ENCODE assay signal across 23 cellular contexts in the genomic region with DNA sequence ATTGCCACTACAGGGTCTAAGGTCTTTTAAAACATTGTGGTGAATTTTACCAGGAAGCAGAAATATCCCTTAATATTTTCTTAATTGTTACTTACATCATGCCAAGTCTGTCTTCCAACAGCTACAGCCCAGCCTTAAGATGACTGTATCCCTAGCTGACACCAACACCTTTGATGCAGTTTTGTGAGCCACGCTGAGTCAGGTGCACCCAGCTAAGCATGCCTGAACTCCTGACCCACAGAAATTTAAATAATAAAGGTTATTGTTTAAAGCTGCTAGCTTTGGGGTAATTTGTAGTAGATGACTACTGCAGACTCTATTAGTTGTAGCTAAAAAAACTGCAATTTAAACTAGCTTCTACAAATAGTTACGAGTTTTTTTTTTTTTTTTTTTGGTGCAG.
DNase-seq lines count a peak whose midpoint lies in the region; TF ChIP-seq lines count a peak whose summit lies in the region.
"Had no signal": no experiment of that assay in that cellular context is flagged by ENCODE, and none has a peak within 500 bp of the region (broad histone marks: within the 10 kb centered on the region; RNA-seq: fewer than 3 reads in every experiment).

No MANE protein-coding gene starts in this region.

- H3K36me3 ChIP-seq in suprapubic skin, result no peaks in the 10 kb centered on the region

- TF ChIP-seq CTCF in epithelial cell of esophagus (IDR thresholded peaks at IDR 0.05; ENCODE audit: insufficient read depth, low read depth, low read length, missing control alignments) (no peak), suprapubic skin (IDR thresholded peaks at IDR 0.05) (no peak), RWPE1 (conservative IDR thresholded peaks at IDR 0.05; ENCODE audit: low read depth) (no peak)

- no peak for TF ChIP-seq EP300 in suprapubic skin (IDR thresholded peaks at IDR 0.05)

- TF ChIP-seq POLR2A in suprapubic skin (IDR thresholded peaks at IDR 0.05), result no peak

- CTCF ChIA-PET in RWPE1 (lab: Yijun Ruan, JAX), result no interaction called here

- POLR2A ChIA-PET in RWPE1 (lab: Yijun Ruan, JAX; ENCODE audit: low non-redundant PET), result no interaction called here

- H3K4me1 ChIP-seq in suprapubic skin, result no peaks in the 10 kb centered on the region

- no peaks in the 10 kb centered on the region for H3K27me3 ChIP-seq in suprapubic skin

- H3K27ac ChIP-seq in suprapubic skin (no peak overlapping the region), RWPE1 (no peak overlapping the region)
- H3K27ac ChIP-seq: GM23248, HL-60, SK-N-MC had no signal

- no peaks in the 10 kb centered on the region for H3K9me3 ChIP-seq in suprapubic skin

- 68% methylated on average over 2 of the region's 2 CpGs for WGBS in suprapubic skin

- H3K4me3 ChIP-seq in epithelial cell of esophagus (ENCODE audit: low read length) (no peak overlapping the region), suprapubic skin (no peak overlapping the region)
- H3K4me3 ChIP-seq: GM23248, SK-N-MC had no signal

- peak; percentile 20 for DNase-seq in ELF-1 (ENCODE audit: low read depth, low spot score)
- DNase-seq in HT1080 (ENCODE audit: low read depth), result peak; percentile 3
- peak; percentile 1 for DNase-seq in epithelial cell of esophagus (ENCODE audit: low read depth)
- DNase-seq in iPS-NIHi7 (ENCODE audit: extremely low spot score), result peak; percentile 16
- DNase-seq in suprapubic skin (ENCODE audit: low spot score in 2 of 2), result no peak
- DNase-seq in DMS153 (lab: John Stamatoyannopoulos, UW), result no peak
- no peak for DNase-seq in RWPE1 (ENCODE audit: low spot score)
- DNase-seq in HT-29 (ENCODE audit: low spot score), result no peak
- DNase-seq: 8988T; Calu3; GM23248; KBM-7; MV-4-11; NCI-H1105 treated with DMSO at 0.1 percent for 48 hours; NCI-H2029; NCI-H446 treated with DMSO at 0.1 percent for 48 hours; NCI-H526; NCI-H82; NK-92 treated with Interleukin-12 subunit alpha and Interleukin-12 subunit beta, amount 100 ng/mL, for 24 hours; SHP77 treated with DMSO at 0.1 percent for 48 hours; SW 1271 had no signal

Comparison
In these comparisons a context has a peak if more than half of its experiments do, and no peak if none do; other contexts are left out.
1. DNase-seq: peak in ELF-1 (single experiment), HT1080 (single experiment), epithelial cell of esophagus (single experiment) and iPS-NIHi7 (single experiment); none in suprapubic skin (0 of 2), DMS153 (single experiment), RWPE1 (single experiment) and HT-29 (single experiment).